ENCODE assay signal across 15 cellular contexts in genomic region chr18:9925795-9926194, GRCh38. TPM values are rescaled to one million over a fixed set of nuclear protein-coding genes. Genes with fewer than 3 reads are reported as not detected.
DNase-seq lines count a peak whose midpoint lies in the region; ATAC-seq and TF ChIP-seq lines count a peak whose summit lies in the region.
"Had no signal": no experiment of that assay in that cellular context is flagged by ENCODE, and none has a peak within 500 bp of the region (broad histone marks: within the 10 kb centered on the region; RNA-seq: fewer than 3 reads in every experiment).

No MANE protein-coding gene starts in this region.

- H3K9me3 ChIP-seq in BLaER1 (no peaks in the 10 kb centered on the region), OCI-LY7 (ENCODE audit: low read length) (no peaks in the 10 kb centered on the region), fibroblast of lung (ENCODE audit: control insufficient read depth, insufficient read depth, low read depth, low read length) (no peaks in the 10 kb centered on the region), psoas muscle (no peaks in the 10 kb centered on the region)
- H3K9me3 ChIP-seq: right atrium auricular region, vagina had no signal

- POLR2A ChIA-PET in OCI-LY7 (lab: Charles Lee), result interaction anchor here (0.6 to 2.4 kb wide), 2 partner anchors 12 to 718 kb away, joined by 6 to 11 read pairs; partner anchors contain the start of gene VAPA

- WGBS in psoas muscle, 3 donors, result 65 to 78% (median 72%) methylated on average over 4 of the region's 4 CpGs

- DNase-seq in OCI-LY7 (ENCODE audit: low spot score), result no peak
- DNase-seq in fibroblast of lung (ENCODE audit: low read depth in 2 of 2), result no peak
- no peak for DNase-seq in psoas muscle
- DNase-seq in activated CD4-positive, alpha-beta T cell treated with anti-CD3 and anti-CD28 coated beads, Interleukin-2, amount 50 U/mL, for 1 hour, result no peak
- no peak for DNase-seq in nucleus accumbens (lab: John Stamatoyannopoulos, UW)
- no peak for DNase-seq in ureter (ENCODE audit: low spot score)
- no peak for DNase-seq in NCI-H510A (lab: John Stamatoyannopoulos, UW)
- DNase-seq: activated CD4-positive, alpha-beta T cell treated with anti-CD3 and anti-CD28 coated beads, Interleukin-2, amount 10 ng/mL, durations not matched to agents 7 days and 5 days; MM.1S; NCI-H1694 treated with DMSO at 0.1 percent for 48 hours; SIG-M5 had no signal

- no peak overlapping the region for H3K9ac ChIP-seq in BLaER1
- no peak overlapping the region for H3K9ac ChIP-seq in fibroblast of lung (ENCODE audit: insufficient read depth, low read length)

- no peaks in the 10 kb centered on the region for H3K9me2 ChIP-seq in OCI-LY7 (ENCODE audit: insufficient read depth, low read length)

- peaks cover 100% of the 10 kb centered on the region for H4K20me1 ChIP-seq in BLaER1
- H4K20me1 ChIP-seq in OCI-LY7 (ENCODE audit: insufficient read depth, low read length), result peaks cover 81% of the 10 kb centered on the region
- H4K20me1 ChIP-seq in fibroblast of lung (ENCODE audit: control insufficient read depth, extremely low read depth, insufficient read depth, low read length), result peaks cover 17% of the 10 kb centered on the region

- H3K36me3 ChIP-seq in BLaER1, result no peaks in the 10 kb centered on the region
- peaks cover 3% of the 10 kb centered on the region; the same call in 1 of the 2 replicates for H3K36me3 ChIP-seq in OCI-LY7 (ENCODE audit: insufficient read depth, low read length)
- no peaks in the 10 kb centered on the region for H3K36me3 ChIP-seq in fibroblast of lung (ENCODE audit: control insufficient read depth, insufficient read depth, low read length)
- no peaks in the 10 kb centered on the region for H3K36me3 ChIP-seq in psoas muscle (ENCODE audit: insufficient read depth in 1 of 2, low read depth in 1 of 2)
- H3K36me3 ChIP-seq: right atrium auricular region, vagina had no signal

- H3K27me3 ChIP-seq in BLaER1, result no peaks in the 10 kb centered on the region
- no peaks in the 10 kb centered on the region for H3K27me3 ChIP-seq in fibroblast of lung (ENCODE audit: control insufficient read depth, insufficient read depth, low read length)
- H3K27me3 ChIP-seq in psoas muscle (ENCODE audit: insufficient read depth in 3 of 3, low read length in 2 of 3), result no peaks in the 10 kb centered on the region
- H3K27me3 ChIP-seq: right atrium auricular region, vagina had no signal

- peak overlapping the region; percentile 61 for H3K4me2 ChIP-seq in BLaER1
- H3K4me2 ChIP-seq in OCI-LY7 (ENCODE audit: low read length), result 0 out of 2 replicates have a peak overlapping the region, but pooled peaks have one; percentile 51
- no peak overlapping the region for H3K4me2 ChIP-seq in fibroblast of lung (ENCODE audit: extremely low read depth, insufficient read depth, low read length)

- CTCF ChIA-PET in OCI-LY7 (lab: Charles Lee; ENCODE audit: unreplicated experiment), result no interaction called here

- peaks cover 74% of the 10 kb centered on the region for H3K4me1 ChIP-seq in BLaER1
- H3K4me1 ChIP-seq in OCI-LY7 (ENCODE audit: insufficient read depth, low read length, poor library complexity, severe bottlenecking), result peaks cover 63% of the 10 kb centered on the region
- H3K4me1 ChIP-seq in fibroblast of lung (ENCODE audit: control insufficient read depth, extremely low read depth, insufficient read depth, low read length), result peaks cover 7% of the 10 kb centered on the region
- peaks cover 99% of the 10 kb centered on the region for H3K4me1 ChIP-seq in psoas muscle

- no TSS peak for BruUV-seq in OCI-LY7 (replicated peaks; lab: Mats Ljungman, UMichigan)

- intact Hi-C loops in OCI-LY7 (cut with micrococcal nuclease; ENCODE audit: unreplicated experiment), result no loop called here
- intact Hi-C loops in psoas muscle (cut with DNase I), result no loop called here

- H3K27ac ChIP-seq in BLaER1 (no peak overlapping the region), OCI-LY7 (ENCODE audit: low read depth, low read length, poor library complexity, severe bottlenecking) (no peak overlapping the region), fibroblast of lung (ENCODE audit: insufficient read depth, low read length) (peak overlapping the region; percentile 1), psoas muscle (peak overlapping the region; percentile 13)
- H3K27ac ChIP-seq: vagina had no signal

- H3K79me2 ChIP-seq in OCI-LY7 (ENCODE audit: insufficient read depth, low read depth, low read length) (peaks cover 100% of the 10 kb centered on the region), fibroblast of lung (ENCODE audit: control insufficient read depth, insufficient read depth, low read length) (peaks cover 100% of the 10 kb centered on the region)

- H3K4me3 ChIP-seq in BLaER1 (no peak overlapping the region), OCI-LY7 (ENCODE audit: low read depth, low read length, poor library complexity, severe bottlenecking) (no peak overlapping the region), fibroblast of lung (replicated peaks in 1 of 4; ENCODE audit: control extremely low read depth in 1 of 4, insufficient read depth in 1 of 4, low read depth in 3 of 4, low read length in 4 of 4) (no peak overlapping the region), psoas muscle (peak overlapping the region; percentile 3)
- H3K4me3 ChIP-seq: right atrium auricular region, vagina had no signal

- TF ChIP-seq CTCF in OCI-LY7 (conservative IDR thresholded peaks at IDR 0.05; ENCODE audit: low read length) (no peak), fibroblast of lung (conservative IDR thresholded peaks at IDR 0.05 in 1 of 2, IDR thresholded peaks at IDR 0.05 in 1 of 2; ENCODE audit: low read depth in 1 of 2, low read length in 2 of 2) (no peak), psoas muscle (IDR thresholded peaks at IDR 0.05) (no peak)

- ATAC-seq in psoas muscle, result no peak

- H2AFZ ChIP-seq in OCI-LY7 (ENCODE audit: low read length), result no peak overlapping the region
- H2AFZ ChIP-seq in fibroblast of lung (ENCODE audit: low read length), result no peak overlapping the region

RNA-seq across cellular contexts. Expression of gene VAPA, which starts 12.0 kb away (rescaled TPM):
- total RNA-seq in OCI-LY7 (2014; rRNA removed; shearing (Covaris generic)), result 176 and 184 TPM in 2 replicates
- total RNA-seq in OCI-LY7 (2022), result 139 and 151 TPM in 2 replicates
- 181 and 235 TPM in 2 replicates for total RNA-seq in fibroblast of lung
- 420 and 425 TPM in 2 replicates for polyA plus RNA-seq in fibroblast of lung
- 144 and 159 TPM in 2 replicates for polyA plus RNA-seq in fibroblast of lung (2012)
- polyA minus RNA-seq in fibroblast of lung (ENCODE audit: low replicate concordance), result 16.2 and 21.8 TPM in 2 replicates
- total RNA-seq in psoas muscle, result 100 to 1,000 TPM; 168 to 259 (median 235) TPM
- polyA plus RNA-seq in psoas muscle, result 100 to 1,000 TPM; 173 to 328 (median 225) TPM
- total RNA-seq in ureter, result 249 TPM

RNA-seq across cellular contexts. Expression of gene TXNDC2, which starts 40.0 kb away (rescaled TPM):
- not detected in 2 replicates for total RNA-seq in OCI-LY7 (2014; rRNA removed; shearing (Covaris generic))
- total RNA-seq in OCI-LY7 (2022), result not detected in 2 replicates
- total RNA-seq in fibroblast of lung, result not detected in 2 replicates
- polyA plus RNA-seq in fibroblast of lung, result 0.11 and 0.15 TPM in 2 replicates
- 0.06 and 0.12 TPM in 2 replicates for polyA plus RNA-seq in fibroblast of lung (2012)
- polyA minus RNA-seq in fibroblast of lung (ENCODE audit: low replicate concordance), result not detected in 2 replicates
- total RNA-seq in psoas muscle, result under 1 TPM in 1 of 4 donors, not detected in 3; 0.19 TPM
- under 1 TPM in 1 of 3 donors, not detected in 2; 0.04 TPM for polyA plus RNA-seq in psoas muscle
- total RNA-seq in ureter, result 0.21 TPM
- total RNA-seq: activated CD4-positive, alpha-beta T cell treated with anti-CD3 and anti-CD28 coated beads, Interleukin-2, amount 10 ng/mL, durations not matched to agents 7 days and 5 days; right atrium auricular region had no signal
- polyA plus RNA-seq: H1 had no signal

Comparison
In these comparisons a context has a peak if more than half of its experiments do, and no peak if none do; other contexts are left out.
1. H3K27ac ChIP-seq: peak in fibroblast of lung (single experiment) and psoas muscle (single experiment); none in BLaER1 (single experiment) and OCI-LY7 (single experiment).